ENCODE assay signal across 1 cellular context in genomic region chr5:38070304-38070703, GRCh38.
TF ChIP-seq lines count a peak whose summit lies in the region.

No MANE protein-coding gene starts in this region.

TF ChIP-seq in H1, 55 proteins besides CTCF, POLR2A, EP300 and RAD21 (continued from another document):
- TF ChIP-seq RBBP5 (IDR thresholded peaks at IDR 0.05; ENCODE audit: borderline replicate concordance, low read depth, low read length) (no peak), SP2 (IDR thresholded peaks at IDR 0.05; ENCODE audit: low read length) (no peak), RNF2 (IDR thresholded peaks at IDR 0.05; ENCODE audit: borderline replicate concordance, low read depth, low read length, missing control alignments, poor library complexity, severe bottlenecking) (no peak), TCF12 (IDR thresholded peaks at IDR 0.05; ENCODE audit: low read depth, low read length) (no peak), ATF3 (IDR thresholded peaks at IDR 0.05; ENCODE audit: insufficient read depth, low read depth, low read length) (no peak), FOSL1 (IDR thresholded peaks at IDR 0.05; ENCODE audit: insufficient read depth, low read depth, low read length) (no peak), YY1 (IDR thresholded peaks at IDR 0.05; ENCODE audit: low read depth, low read length) (no peak), TEAD4 (IDR thresholded peaks at IDR 0.05; ENCODE audit: low read depth, low read length) (no peak), NANOG (IDR thresholded peaks at IDR 0.05; ENCODE audit: insufficient read depth, low read depth, low read length, poor library complexity, severe bottlenecking) (no peak)
